In the genomic region with DNA sequence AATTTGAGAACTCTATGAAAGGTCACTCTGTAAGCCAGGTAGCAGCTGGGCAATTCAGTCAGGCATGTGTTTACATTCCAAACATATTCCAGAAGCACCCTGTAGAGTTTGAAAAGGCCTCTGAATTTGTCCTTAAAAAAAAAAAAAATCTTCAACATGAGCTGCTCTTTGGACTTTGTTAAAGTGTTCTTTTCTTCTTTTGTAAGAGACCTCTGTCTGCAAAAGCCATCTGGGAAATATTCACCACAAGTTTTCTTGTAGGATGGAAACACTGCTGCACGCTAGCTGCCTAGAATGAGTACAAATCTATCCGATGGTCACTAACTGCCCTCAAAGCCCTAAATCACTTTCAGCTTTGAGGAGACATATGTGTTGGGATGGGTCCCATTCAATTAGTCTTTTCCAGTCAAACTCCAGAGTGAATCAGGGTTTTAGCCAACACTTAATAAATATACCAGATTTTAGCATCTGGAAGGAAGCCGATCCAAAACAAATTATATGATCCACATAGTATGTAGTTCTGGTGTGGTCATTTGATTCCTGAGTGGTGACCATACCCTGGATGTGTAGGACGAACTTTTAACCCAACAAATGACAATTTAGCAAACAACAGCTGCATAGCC, we compare ENCODE assay signal across 15 cellular contexts.
A peak's percentile ranks its signal among the peaks of the same experiment; 100 is the strongest.
DNase-seq lines count a peak whose midpoint lies in the region; ATAC-seq, FAIRE-seq and TF ChIP-seq lines count a peak whose summit lies in the region.
"Had no signal": no experiment of that assay in that cellular context is flagged by ENCODE, and none has a peak within 500 bp of the region (broad histone marks: within the 10 kb centered on the region; RNA-seq: fewer than 3 reads in every experiment).

No MANE protein-coding gene starts in this region.

- no peak overlapping the region for H3K4me3 Mint-ChIP-seq in osteocyte (ENCODE audit: unreplicated experiment)
- no peak overlapping the region for H3K4me3 Mint-ChIP-seq in CD8-positive, alpha-beta memory T cell

- intact Hi-C loops in esophagus muscularis mucosa (cut with DNase I), result loop anchor here (10.0 kb wide), 1 partner anchor 190 kb away; the partner anchor contains the start of gene SEMA3C
- intact Hi-C loops in sciatic nerve (cut with DNase I), result no loop called here

- DNase-seq in AG20443 (ENCODE audit: low spot score) (peak; percentile 50), M059J (ENCODE audit: low read depth) (peak; percentile 69), esophagus muscularis mucosa (ENCODE audit: extremely low spot score) (no peak), osteocyte (ENCODE audit: extremely low spot score, unreplicated experiment) (no peak), sciatic nerve (ENCODE audit: low spot score) (no peak), NCI-H1105 treated with DMSO at 0.1 percent for 48 hours (lab: John Stamatoyannopoulos, UW) (no peak), small intestine (no peak)
- no peak for DNase-seq in CD8-positive, alpha-beta memory T cell
- DNase-seq: CD4-positive, alpha-beta memory T cell; foreskin melanocyte; left ventricle myocardium inferior; NCI-H2029 treated with DMSO at 0.1 percent for 48 hours; OCI-M1 had no signal

- H3K4me3 ChIP-seq in esophagus muscularis mucosa, result no peak overlapping the region
- no peak overlapping the region for H3K4me3 ChIP-seq in small intestine (ENCODE audit: low read depth in 1 of 2, low read length in 2 of 2)
- no peak overlapping the region for H3K4me3 ChIP-seq in CD8-positive, alpha-beta memory T cell (ENCODE audit: low read length)
- H3K4me3 ChIP-seq: GM12878, left ventricle myocardium inferior had no signal

- H3K4me1 Mint-ChIP-seq in osteocyte (ENCODE audit: unreplicated experiment), result peaks cover 53% of the 10 kb centered on the region
- no peaks in the 10 kb centered on the region for H3K4me1 Mint-ChIP-seq in CD8-positive, alpha-beta memory T cell
- H3K4me1 Mint-ChIP-seq: CD4-positive, alpha-beta memory T cell had no signal

- no peak for TF ChIP-seq POLR2A in esophagus muscularis mucosa (IDR thresholded peaks at IDR 0.05; ENCODE audit: low read depth)

- no peaks in the 10 kb centered on the region for H3K36me3 Mint-ChIP-seq in osteocyte (ENCODE audit: unreplicated experiment)
- H3K36me3 Mint-ChIP-seq in CD8-positive, alpha-beta memory T cell, result no peaks in the 10 kb centered on the region
- H3K36me3 Mint-ChIP-seq: brain; CD4-positive, alpha-beta memory T cell had no signal

- WGBS in esophagus muscularis mucosa, result 26% methylated on average over 4 of the region's 4 CpGs
- WGBS in small intestine, 3 donors, result 62 to 85% (median 78%) methylated on average over 4 of the region's 4 CpGs

- peak overlapping the region; percentile 91 for H3K27ac Mint-ChIP-seq in osteocyte (ENCODE audit: unreplicated experiment)
- H3K27ac Mint-ChIP-seq in CD8-positive, alpha-beta memory T cell, result no peak overlapping the region
- H3K27ac Mint-ChIP-seq: CD4-positive, alpha-beta memory T cell had no signal

- no peaks in the 10 kb centered on the region for H3K27me3 Mint-ChIP-seq in osteocyte (ENCODE audit: unreplicated experiment)
- H3K27me3 Mint-ChIP-seq in CD8-positive, alpha-beta memory T cell, result no peaks in the 10 kb centered on the region
- H3K27me3 Mint-ChIP-seq: brain; CD4-positive, alpha-beta memory T cell had no signal

- no peaks in the 10 kb centered on the region for H3K27me3 ChIP-seq in esophagus muscularis mucosa
- H3K27me3 ChIP-seq in small intestine (ENCODE audit: control insufficient read depth in 2 of 2, insufficient read depth in 2 of 2, low read length in 2 of 2), result no peaks in the 10 kb centered on the region
- H3K27me3 ChIP-seq in CD8-positive, alpha-beta memory T cell (ENCODE audit: insufficient read depth, low read length, poor library complexity, severe bottlenecking), result no peaks in the 10 kb centered on the region

- TF ChIP-seq EP300 in esophagus muscularis mucosa (IDR thresholded peaks at IDR 0.05), result no peak

- H3K9me3 Mint-ChIP-seq in osteocyte (ENCODE audit: unreplicated experiment), result no peaks in the 10 kb centered on the region
- peaks cover 3 to 13% (median 5%) of the 10 kb centered on the region in 5 donors for H3K9me3 Mint-ChIP-seq in CD8-positive, alpha-beta memory T cell

- FAIRE-seq in small intestine (lab: Jason Lieb, UNC), result no peak
- FAIRE-seq: GM12878 had no signal

- H3K36me3 ChIP-seq in esophagus muscularis mucosa (no peaks in the 10 kb centered on the region), small intestine (ENCODE audit: control insufficient read depth in 2 of 2, insufficient read depth in 2 of 2, low read length in 2 of 2) (no peaks in the 10 kb centered on the region)
- no peaks in the 10 kb centered on the region for H3K36me3 ChIP-seq in CD8-positive, alpha-beta memory T cell (ENCODE audit: insufficient read depth, low read length)
- H3K36me3 ChIP-seq: left ventricle myocardium inferior had no signal

- no peak for ATAC-seq in sciatic nerve

- CTCF ChIA-PET in CD8-positive, alpha-beta memory T cell (lab: Charles Lee), result no interaction called here

- POLR2A ChIA-PET in CD8-positive, alpha-beta memory T cell (lab: Charles Lee), result no interaction called here

- H3K9me3 ChIP-seq in esophagus muscularis mucosa (no peaks in the 10 kb centered on the region), small intestine (ENCODE audit: control insufficient read depth, low read depth) (no peaks in the 10 kb centered on the region)
- no peaks in the 10 kb centered on the region for H3K9me3 ChIP-seq in CD8-positive, alpha-beta memory T cell (ENCODE audit: low read length)
- H3K9me3 ChIP-seq: left ventricle myocardium inferior had no signal

- peak overlapping the region; percentile 69 to 85 (median 84) for H3K27ac ChIP-seq in esophagus muscularis mucosa (replicated peaks in 1 of 4)
- no peak overlapping the region for H3K27ac ChIP-seq in small intestine (ENCODE audit: low read depth in 1 of 2, low read length in 1 of 2)
- H3K27ac ChIP-seq in CD8-positive, alpha-beta memory T cell (ENCODE audit: low read depth, low read length), result no peak overlapping the region
- H3K27ac ChIP-seq: left ventricle myocardium inferior had no signal

- TF ChIP-seq CTCF in esophagus muscularis mucosa (IDR thresholded peaks at IDR 0.05), result no peak
- no peak for TF ChIP-seq CTCF in osteocyte (IDR thresholded peaks at IDR 0.05)

- H3K4me1 ChIP-seq in esophagus muscularis mucosa (peaks cover 7 to 48% (median 46%) of the 10 kb centered on the region in 4 donors), small intestine (ENCODE audit: control insufficient read depth in 2 of 2, insufficient read depth in 1 of 2, low read depth in 1 of 2, low read length in 1 of 2) (peaks cover 2 to 4% of the 10 kb centered on the region in 2 donors)
- H3K4me1 ChIP-seq in CD8-positive, alpha-beta memory T cell (ENCODE audit: insufficient read depth, low read length), result no peaks in the 10 kb centered on the region

Comparison
In these comparisons a context has a peak if more than half of its experiments do, and no peak if none do; other contexts are left out.
1. DNase-seq: peak in AG20443 (single experiment) and M059J (single experiment); none in esophagus muscularis mucosa (single experiment), osteocyte (single experiment), sciatic nerve (single experiment), NCI-H1105 treated with DMSO at 0.1 percent for 48 hours (single experiment), small intestine (single experiment) and CD8-positive, alpha-beta memory T cell (0 of 5).
2. H3K27ac ChIP-seq: peak in esophagus muscularis mucosa (4 of 4); none in small intestine (0 of 2) and CD8-positive, alpha-beta memory T cell (single experiment).